ENCODE assay signal across 10 cellular contexts in the genomic region with DNA sequence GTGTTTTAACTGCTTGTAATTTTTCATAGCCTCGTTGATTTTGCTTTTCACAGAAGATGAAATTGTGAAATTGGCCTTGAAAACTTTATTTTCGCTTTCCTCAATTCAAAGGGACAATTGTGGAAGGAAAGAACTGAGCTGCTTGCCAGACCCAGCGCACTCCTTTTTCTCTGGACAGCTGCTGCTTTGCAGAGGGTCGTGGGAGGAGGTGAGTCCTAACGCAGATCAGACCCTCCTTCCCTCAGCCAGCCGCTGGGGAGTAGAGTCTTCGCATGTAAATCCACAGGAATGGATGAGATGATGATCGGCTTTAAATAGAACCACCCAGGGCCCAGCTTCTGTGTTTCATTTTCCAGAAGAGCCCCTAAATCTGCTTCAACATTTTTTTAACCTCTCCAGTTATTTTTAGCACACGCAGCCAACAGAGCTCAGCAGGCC. TPM values are rescaled to one million over a fixed set of nuclear protein-coding genes. Genes with fewer than 3 reads are reported as not detected.
DNase-seq lines count a peak whose midpoint lies in the region; ATAC-seq and TF ChIP-seq lines count a peak whose summit lies in the region.
"Had no signal": no experiment of that assay in that cellular context is flagged by ENCODE, and none has a peak within 500 bp of the region (broad histone marks: within the 10 kb centered on the region; RNA-seq: fewer than 3 reads in every experiment).

No MANE protein-coding gene starts in this region.

- DNase-seq in GM23338 (ENCODE audit: low spot score), result no peak
- DNase-seq in amniotic epithelial cell (ENCODE audit: low read depth), result peak; percentile 7
- DNase-seq in inferior parietal cortex (ENCODE audit: extremely low spot score), result peak; percentile 25
- DNase-seq in stomach, result no peak
- no peak for DNase-seq in NCI-H2171 treated with DMSO at 0.1 percent for 48 hours (lab: John Stamatoyannopoulos, UW)
- DNase-seq: amniotic stem cell; stimulated activated CD4-positive, alpha-beta T cell treated with anti-CD3 and anti-CD28 coated beads, Interleukin-2, amount 100 ng/mL, for 48 hours had no signal

- peaks cover 49% of the 10 kb centered on the region for H3K4me1 Mint-ChIP-seq in GM23338

- no peaks in the 10 kb centered on the region for H3K36me3 ChIP-seq in GM23338 (ENCODE audit: insufficient read depth)
- no peaks in the 10 kb centered on the region for H3K36me3 ChIP-seq in stomach

- no peak overlapping the region for H3K4me3 Mint-ChIP-seq in GM23338

- peaks cover 6% of the 10 kb centered on the region; the same call in 1 of the 2 replicates for H3F3A ChIP-seq in GM23338 (replicated peaks; ENCODE audit: low read depth)

- WGBS in stomach, 5 donors, result 44 to 64% (median 51%) methylated on average over 9 of the region's 9 CpGs

- H2AFZ ChIP-seq in GM23338, result peak overlapping the region; percentile 96

- TF ChIP-seq EP300 in stomach (IDR thresholded peaks at IDR 0.05), result no peak

- no peak for TF ChIP-seq CTCF in GM23338 (conservative IDR thresholded peaks at IDR 0.05; ENCODE audit: low read depth in 2 of 2)
- TF ChIP-seq CTCF in stomach (IDR thresholded peaks at IDR 0.05), result no peak

- H3K4me2 ChIP-seq in GM23338, result peak overlapping the region; percentile 60

- H3K4me1 ChIP-seq in GM23338 (ENCODE audit: insufficient read depth), result peaks cover 58% of the 10 kb centered on the region
- peaks cover 0 to 5% (median 0%) of the 10 kb centered on the region in 4 donors for H3K4me1 ChIP-seq in stomach

- ATAC-seq in GM23338, result peak; percentile 31
- ATAC-seq in GM18502 (IDR thresholded peaks at IDR 0.05; ENCODE audit: poor library complexity, unreplicated experiment), result no peak
- ATAC-seq in activated CD4-positive, CD25-positive, alpha-beta regulatory T cell treated with anti-CD3 and anti-CD28 coated beads, Interleukin-2, amount 50 U/mL, for 24 hours, result no peak
- ATAC-seq in GM18861 (IDR thresholded peaks at IDR 0.05; ENCODE audit: unreplicated experiment), result no peak

- H3K79me2 ChIP-seq in GM23338 (replicated peaks; ENCODE audit: insufficient read depth), result no peaks in the 10 kb centered on the region

- H4K20me1 ChIP-seq in GM23338 (replicated peaks; ENCODE audit: insufficient read depth), result no peaks in the 10 kb centered on the region

- no peaks in the 10 kb centered on the region for H3K9me3 ChIP-seq in stomach

- no peaks in the 10 kb centered on the region for H3K9me2 ChIP-seq in GM23338 (ENCODE audit: insufficient read depth)

- no peaks in the 10 kb centered on the region for H3K27me3 ChIP-seq in GM23338 (ENCODE audit: insufficient read depth)
- no peaks in the 10 kb centered on the region for H3K27me3 ChIP-seq in stomach

- H3K4me3 ChIP-seq in GM23338 (no peak overlapping the region), stomach (peak overlapping the region; percentile 22 to 32 (median 29))

- TF ChIP-seq POLR2A in stomach (IDR thresholded peaks at IDR 0.05), result no peak

- intact Hi-C loops in stomach (cut with DNase I; ENCODE audit: low total_unique reads), result no loop called here

- no peaks in the 10 kb centered on the region for H3K36me3 Mint-ChIP-seq in GM23338 (ENCODE audit: low read depth)

- H3K27ac ChIP-seq in GM23338 (ENCODE audit: low read depth), result no peak overlapping the region
- peak overlapping the region in 3 of 5 donors; percentile 13 to 65 (median 32) for H3K27ac ChIP-seq in stomach

- H3K9me3 Mint-ChIP-seq in GM23338, result no peaks in the 10 kb centered on the region

- H3K27ac Mint-ChIP-seq in GM23338, result no peak overlapping the region

- peaks cover 8% of the 10 kb centered on the region for H3K27me3 Mint-ChIP-seq in GM23338 (ENCODE audit: insufficient read depth, low read depth, poor library complexity)

TF ChIP-seq in GM23338, 12 proteins besides CTCF, POLR2A, EP300 and RAD21:
- TF ChIP-seq, protein P1, sequence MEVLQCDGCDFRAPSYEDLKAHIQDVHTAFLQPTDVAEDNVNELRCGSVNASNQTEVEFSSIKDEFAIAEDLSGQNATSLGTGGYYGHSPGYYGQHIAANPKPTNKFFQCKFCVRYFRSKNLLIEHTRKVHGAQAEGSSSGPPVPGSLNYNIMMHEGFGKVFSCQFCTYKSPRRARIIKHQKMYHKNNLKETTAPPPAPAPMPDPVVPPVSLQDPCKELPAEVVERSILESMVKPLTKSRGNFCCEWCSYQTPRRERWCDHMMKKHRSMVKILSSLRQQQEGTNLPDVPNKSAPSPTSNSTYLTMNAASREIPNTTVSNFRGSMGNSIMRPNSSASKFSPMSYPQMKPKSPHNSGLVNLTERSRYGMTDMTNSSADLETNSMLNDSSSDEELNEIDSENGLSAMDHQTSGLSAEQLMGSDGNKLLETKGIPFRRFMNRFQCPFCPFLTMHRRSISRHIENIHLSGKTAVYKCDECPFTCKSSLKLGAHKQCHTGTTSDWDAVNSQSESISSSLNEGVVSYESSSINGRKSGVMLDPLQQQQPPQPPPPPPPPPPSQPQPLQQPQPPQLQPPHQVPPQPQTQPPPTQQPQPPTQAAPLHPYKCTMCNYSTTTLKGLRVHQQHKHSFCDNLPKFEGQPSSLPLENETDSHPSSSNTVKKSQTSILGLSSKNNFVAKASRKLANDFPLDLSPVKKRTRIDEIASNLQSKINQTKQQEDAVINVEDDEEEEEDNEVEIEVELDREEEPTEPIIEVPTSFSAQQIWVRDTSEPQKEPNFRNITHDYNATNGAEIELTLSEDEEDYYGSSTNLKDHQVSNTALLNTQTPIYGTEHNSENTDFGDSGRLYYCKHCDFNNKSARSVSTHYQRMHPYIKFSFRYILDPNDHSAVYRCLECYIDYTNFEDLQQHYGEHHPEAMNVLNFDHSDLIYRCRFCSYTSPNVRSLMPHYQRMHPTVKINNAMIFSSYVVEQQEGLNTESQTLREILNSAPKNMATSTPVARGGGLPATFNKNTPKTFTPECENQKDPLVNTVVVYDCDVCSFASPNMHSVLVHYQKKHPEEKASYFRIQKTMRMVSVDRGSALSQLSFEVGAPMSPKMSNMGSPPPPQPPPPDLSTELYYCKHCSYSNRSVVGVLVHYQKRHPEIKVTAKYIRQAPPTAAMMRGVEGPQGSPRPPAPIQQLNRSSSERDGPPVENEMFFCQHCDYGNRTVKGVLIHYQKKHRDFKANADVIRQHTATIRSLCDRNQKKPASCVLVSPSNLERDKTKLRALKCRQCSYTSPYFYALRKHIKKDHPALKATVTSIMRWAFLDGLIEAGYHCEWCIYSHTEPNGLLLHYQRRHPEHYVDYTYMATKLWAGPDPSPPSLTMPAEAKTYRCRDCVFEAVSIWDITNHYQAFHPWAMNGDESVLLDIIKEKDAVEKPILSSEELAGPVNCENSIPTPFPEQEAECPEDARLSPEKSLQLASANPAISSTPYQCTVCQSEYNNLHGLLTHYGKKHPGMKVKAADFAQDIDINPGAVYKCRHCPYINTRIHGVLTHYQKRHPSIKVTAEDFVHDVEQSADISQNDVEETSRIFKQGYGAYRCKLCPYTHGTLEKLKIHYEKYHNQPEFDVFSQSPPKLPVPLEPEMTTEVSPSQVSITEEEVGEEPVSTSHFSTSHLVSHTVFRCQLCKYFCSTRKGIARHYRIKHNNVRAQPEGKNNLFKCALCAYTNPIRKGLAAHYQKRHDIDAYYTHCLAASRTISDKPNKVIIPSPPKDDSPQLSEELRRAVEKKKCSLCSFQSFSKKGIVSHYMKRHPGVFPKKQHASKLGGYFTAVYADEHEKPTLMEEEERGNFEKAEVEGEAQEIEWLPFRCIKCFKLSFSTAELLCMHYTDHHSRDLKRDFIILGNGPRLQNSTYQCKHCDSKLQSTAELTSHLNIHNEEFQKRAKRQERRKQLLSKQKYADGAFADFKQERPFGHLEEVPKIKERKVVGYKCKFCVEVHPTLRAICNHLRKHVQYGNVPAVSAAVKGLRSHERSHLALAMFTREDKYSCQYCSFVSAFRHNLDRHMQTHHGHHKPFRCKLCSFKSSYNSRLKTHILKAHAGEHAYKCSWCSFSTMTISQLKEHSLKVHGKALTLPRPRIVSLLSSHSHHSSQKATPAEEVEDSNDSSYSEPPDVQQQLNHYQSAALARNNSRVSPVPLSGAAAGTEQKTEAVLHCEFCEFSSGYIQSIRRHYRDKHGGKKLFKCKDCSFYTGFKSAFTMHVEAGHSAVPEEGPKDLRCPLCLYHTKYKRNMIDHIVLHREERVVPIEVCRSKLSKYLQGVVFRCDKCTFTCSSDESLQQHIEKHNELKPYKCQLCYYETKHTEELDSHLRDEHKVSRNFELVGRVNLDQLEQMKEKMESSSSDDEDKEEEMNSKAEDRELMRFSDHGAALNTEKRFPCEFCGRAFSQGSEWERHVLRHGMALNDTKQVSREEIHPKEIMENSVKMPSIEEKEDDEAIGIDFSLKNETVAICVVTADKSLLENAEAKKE (CRISPR knock-in tag; IDR thresholded peaks at IDR 0.05), result no peak
- no peak for TF ChIP-seq CREB1 (CRISPR knock-in tag; IDR thresholded peaks at IDR 0.05; ENCODE audit: low read depth)

RNA-seq across cellular contexts. Expression of gene UBE2E1, which starts 42.7 kb away (rescaled TPM):
- 113 and 120 TPM in 2 replicates for total RNA-seq in GM23338 (2014; rRNA removed; shearing (Covaris generic))
- polyA plus RNA-seq in GM23338 (2016; fragmentation: Nextera tagmentation; extraction: Ambion mirVana), result 39.9 and 41.5 TPM in 2 replicates
- 100 to 1,000 TPM in 2 of 5 donors, 10 to 100 TPM in 2, 1 to 10 TPM in 1; 3.2 to 226 (median 76.4) TPM for total RNA-seq in stomach
- 100 to 1,000 TPM in 1 of 3 donors, 10 to 100 TPM in 2; 73.9 to 105 (median 79.7) TPM for polyA plus RNA-seq in stomach

Comparison
In these comparisons a context has a peak if more than half of its experiments do, and no peak if none do; other contexts are left out.
1. DNase-seq: peak in amniotic epithelial cell (single experiment) and inferior parietal cortex (single experiment); none in GM23338 (single experiment), stomach (single experiment) and NCI-H2171 treated with DMSO at 0.1 percent for 48 hours (single experiment).